In genomic region chr7:55101359-55101758, GRCh38 we compare ENCODE assay signal across 21 cellular contexts.
DNase-seq lines count a peak whose midpoint lies in the region; ATAC-seq and TF ChIP-seq lines count a peak whose summit lies in the region.
"Had no signal": no experiment of that assay in that cellular context is flagged by ENCODE, and none has a peak within 500 bp of the region (broad histone marks: within the 10 kb centered on the region; RNA-seq: fewer than 3 reads in every experiment).

No MANE protein-coding gene starts in this region.

- TF ChIP-seq RAD21 in IMR-90 (IDR thresholded peaks at IDR 0.05; ENCODE audit: low read length), result no peak

- POLR2A ChIA-PET in IMR-90 (lab: Charles Lee; ENCODE audit: unreplicated experiment), result no interaction called here
- POLR2A ChIA-PET in HEK293T (lab: Yijun Ruan, JAX), result no interaction called here

- no peak for DNase-seq in IMR-90
- DNase-seq in coronary artery (ENCODE audit: low spot score), result no peak
- DNase-seq in mesenchymal stem cell, result no peak
- DNase-seq in dorsolateral prefrontal cortex, result no peak
- DNase-seq in HEK293T (ENCODE audit: extremely low spot score), result no peak
- DNase-seq: activated CD8-positive, alpha-beta T cell treated with anti-CD3 and anti-CD28 coated beads for 36 hours; activated naive CD4-positive, alpha-beta T cell treated with Interleukin-2 at 50 U/mL for 16 hours; activated T-cell treated with anti-CD3 and anti-CD28 coated beads, Interleukin-2, amount 50 U/mL, for 1 hour; CD4-positive, alpha-beta T cell; DMS53; endodermal cell; HCEC 1CT; NCI-H187 treated with DMSO at 0.1 percent for 48 hours; NCI-H345; stimulated activated CD4-positive, alpha-beta T cell treated with anti-CD3 and anti-CD28 coated beads, Interleukin-2, amount 100 ng/mL, for 24 hours; T-helper 9 cell had no signal

- no TSS peak for BruUV-seq in IMR-90 (replicated peaks; lab: Mats Ljungman, UMichigan)

- H3K9me1 ChIP-seq in IMR-90 (ENCODE audit: insufficient read depth, low read length), result peaks cover 36% of the 10 kb centered on the region

- dilution Hi-C loops in IMR-90 (cut with HindIII; ENCODE audit: low sequenced_read_pairs, unreplicated experiment), result no loop called here

- CTCF ChIA-PET in IMR-90 (lab: Yijun Ruan, JAX), result interaction anchor here (0.6 kb wide), 1 partner anchor 427 kb away, joined by 3 read pairs; no protein-coding TSS in a partner anchor
- CTCF ChIA-PET in HEK293T (lab: Yijun Ruan, JAX), result no interaction called here

- H2AK9ac ChIP-seq in IMR-90 (replicated peaks; ENCODE audit: low read depth, low read length, poor library complexity), result no peak overlapping the region

- no peak overlapping the region; the same call in 1 of the 2 replicates for H2BK20ac ChIP-seq in IMR-90 (ENCODE audit: low read depth, low read length)

- WGBS in IMR-90 (ENCODE audit: extremely low coverage in 2 of 2, insufficient read length in 1 of 2), 2 experiments, result 74% methylated on average over 3 of the region's 9 CpGs; no CpG with 5 or more reads in 1 of the 2 experiments
- 96% methylated on average over 9 of the region's 9 CpGs for WGBS in mesenchymal stem cell

- no peak overlapping the region for H2AFZ ChIP-seq in IMR-90 (replicated peaks; ENCODE audit: low read length, poor library complexity)
- H2AFZ ChIP-seq in mesenchymal stem cell (ENCODE audit: low read depth, low read length), result no peak overlapping the region

- H3K27me3 ChIP-seq in IMR-90 (ENCODE audit: control insufficient read depth, insufficient read depth, low read length) (no peaks in the 10 kb centered on the region), mesenchymal stem cell (ENCODE audit: control insufficient read depth in 1 of 2, insufficient read depth in 1 of 2, low read length in 2 of 2) (no peaks in the 10 kb centered on the region), subcutaneous abdominal adipose tissue (ENCODE audit: control insufficient read depth in 5 of 5, insufficient read depth in 4 of 5, low read length in 5 of 5) (no peaks in the 10 kb centered on the region), dorsolateral prefrontal cortex (peaks cover 0 to 6% (median 0%) of the 10 kb centered on the region in 45 donors)

- H2BK120ac ChIP-seq in IMR-90 (ENCODE audit: low read depth, low read length) (peak overlapping the region; percentile 28; the same call in 1 of the 2 replicates), mesenchymal stem cell (ENCODE audit: low read depth, low read length) (no peak overlapping the region)

- H3K56ac ChIP-seq in IMR-90 (ENCODE audit: extremely low read depth, insufficient read depth, low read length), result no peak overlapping the region

- ATAC-seq in IMR-90 (ENCODE audit: low read depth) (no peak), GM18907 (IDR thresholded peaks at IDR 0.05; ENCODE audit: unreplicated experiment) (no peak), HG03439 (IDR thresholded peaks at IDR 0.05; ENCODE audit: unreplicated experiment) (no peak)
- ATAC-seq: activated CD8-positive, alpha-beta T cell treated with anti-CD3 and anti-CD28 coated beads for 36 hours; K562; left colon had no signal

- no peaks in the 10 kb centered on the region for H3K9me3 ChIP-seq in IMR-90 (ENCODE audit: control insufficient read depth, insufficient read depth, low read length)
- no peaks in the 10 kb centered on the region for H3K9me3 ChIP-seq in mesenchymal stem cell (ENCODE audit: control insufficient read depth, low read length)
- H3K9me3 ChIP-seq in subcutaneous abdominal adipose tissue (ENCODE audit: control insufficient read depth in 5 of 5, low read length in 5 of 5), result no peaks in the 10 kb centered on the region

- no peak overlapping the region for H3K14ac ChIP-seq in IMR-90 (replicated peaks; ENCODE audit: low read depth, low read length)
- no peak overlapping the region for H3K14ac ChIP-seq in mesenchymal stem cell (ENCODE audit: low read length in 2 of 2)

- intact Hi-C loops in IMR-90 (cut with micrococcal nuclease) (no loop called here), dorsolateral prefrontal cortex (cut with DNase I) (no loop called here)

- H4K91ac ChIP-seq in IMR-90 (ENCODE audit: insufficient read depth, low read depth, low read length) (no peak overlapping the region), mesenchymal stem cell (ENCODE audit: low read length) (no peak overlapping the region)

- H3K79me1 ChIP-seq in IMR-90 (ENCODE audit: low read depth in 1 of 2, low read length in 2 of 2), result peaks cover 54 to 90% of the 10 kb centered on the region in 2 experiments
- peaks cover 43% of the 10 kb centered on the region for H3K79me1 ChIP-seq in mesenchymal stem cell (replicated peaks; ENCODE audit: low read length, poor library complexity, severe bottlenecking)

- H3K27ac ChIP-seq in IMR-90 (ENCODE audit: insufficient read depth, low read length) (peak overlapping the region; percentile 2; the same call in 1 of the 2 replicates), coronary artery (peak overlapping the region; percentile 50 to 54), mesenchymal stem cell (ENCODE audit: low read length, poor library complexity, severe bottlenecking) (no peak overlapping the region), subcutaneous abdominal adipose tissue (ENCODE audit: low read depth, low read length) (peak overlapping the region; percentile 70), dorsolateral prefrontal cortex (peak overlapping the region in 24 of 59 donors; percentile 17 to 90 (median 79))

- no peak overlapping the region for H3K4me2 ChIP-seq in IMR-90 (ENCODE audit: low read depth, low read length)
- no peak overlapping the region for H3K4me2 ChIP-seq in mesenchymal stem cell (ENCODE audit: low read length, poor library complexity, severe bottlenecking)

- 0 out of 2 replicates have a peak overlapping the region, but pooled peaks have one; percentile 11 for H2AK5ac ChIP-seq in IMR-90 (ENCODE audit: low read depth, low read length)
- no peak overlapping the region for H2AK5ac ChIP-seq in mesenchymal stem cell (ENCODE audit: low read length, severe bottlenecking)

- no peak overlapping the region for H3K4me3 ChIP-seq in IMR-90 (ENCODE audit: insufficient read depth, low read depth, low read length)
- no peak overlapping the region for H3K4me3 ChIP-seq in coronary artery
- H3K4me3 ChIP-seq in mesenchymal stem cell (ENCODE audit: insufficient read depth in 1 of 2, low read depth in 1 of 2, low read length in 2 of 2), result no peak overlapping the region
- no peak overlapping the region for H3K4me3 ChIP-seq in subcutaneous abdominal adipose tissue (ENCODE audit: low read depth in 1 of 5, low read length in 5 of 5)
- no peak overlapping the region for H3K4me3 ChIP-seq in dorsolateral prefrontal cortex
- H3K4me3 ChIP-seq: K562 had no signal

- H4K5ac ChIP-seq in IMR-90 (ENCODE audit: low read depth, low read length), result peak overlapping the region; percentile 24

- peak overlapping the region; percentile 26; the same call in 1 of the 2 replicates for H3K4ac ChIP-seq in IMR-90 (ENCODE audit: low read depth, low read length)
- H3K4ac ChIP-seq in mesenchymal stem cell (ENCODE audit: low read depth in 1 of 2, low read length in 2 of 2), result no peak overlapping the region

- H3K23ac ChIP-seq in IMR-90 (ENCODE audit: low read depth, low read length), result peak overlapping the region; percentile 35; the same call in 1 of the 2 replicates
- no peak overlapping the region for H3K23ac ChIP-seq in mesenchymal stem cell (ENCODE audit: low read length in 2 of 2)

- TF ChIP-seq CTCF in IMR-90 (conservative IDR thresholded peaks at IDR 0.05; ENCODE audit: low read depth, low read length), result no peak
- no peak for TF ChIP-seq CTCF in coronary artery (IDR thresholded peaks at IDR 0.05)
- no peak for TF ChIP-seq CTCF in dorsolateral prefrontal cortex (IDR thresholded peaks at IDR 0.05 in 54 of 56, conservative IDR thresholded peaks at IDR 0.05 in 2 of 56; ENCODE audit: low read depth in 1 of 56, partially characterized antibody in 56 of 56)

- H2BK12ac ChIP-seq in mesenchymal stem cell (ENCODE audit: low read length in 2 of 2), result no peak overlapping the region

- no peak for TF ChIP-seq POLR2A in IMR-90 (IDR thresholded peaks at IDR 0.05; ENCODE audit: low read depth, low read length)

- H3K9ac ChIP-seq in IMR-90 (ENCODE audit: low read depth, low read length) (no peak overlapping the region), mesenchymal stem cell (ENCODE audit: low read length) (peak overlapping the region; percentile 51), subcutaneous abdominal adipose tissue (ENCODE audit: low read length in 5 of 5) (no peak overlapping the region)

- H3K4me1 ChIP-seq in IMR-90 (ENCODE audit: control insufficient read depth, insufficient read depth, low read length) (peaks cover 35% of the 10 kb centered on the region), mesenchymal stem cell (ENCODE audit: control insufficient read depth, insufficient read depth, low read depth, low read length) (peaks cover 19% of the 10 kb centered on the region), subcutaneous abdominal adipose tissue (ENCODE audit: control insufficient read depth in 5 of 5, insufficient read depth in 5 of 5, low read length in 5 of 5) (peaks cover 5 to 57% (median 53%) of the 10 kb centered on the region in 5 donors)

- in situ Hi-C loops in IMR-90 (cut with MboI; ENCODE audit: low sequenced_read_pairs), result no loop called here

- no peak overlapping the region for H2BK5ac ChIP-seq in IMR-90 (ENCODE audit: low read depth, low read length, poor library complexity, severe bottlenecking)
- H2BK5ac ChIP-seq in mesenchymal stem cell (ENCODE audit: low read depth, low read length, poor library complexity, severe bottlenecking), result no peak overlapping the region

- H3K18ac ChIP-seq in IMR-90 (ENCODE audit: low read depth, low read length) (no peak overlapping the region; the same call in 1 of the 2 replicates), mesenchymal stem cell (ENCODE audit: low read depth in 1 of 2, low read length in 2 of 2) (no peak overlapping the region)

- H2BK15ac ChIP-seq in IMR-90 (ENCODE audit: low read depth, low read length) (no peak overlapping the region), mesenchymal stem cell (ENCODE audit: low read depth, poor library complexity, severe bottlenecking) (no peak overlapping the region)

- H3K36me3 ChIP-seq in IMR-90 (ENCODE audit: control insufficient read depth, insufficient read depth, low read length) (peaks cover 2% of the 10 kb centered on the region; the same call in 1 of the 2 replicates), mesenchymal stem cell (ENCODE audit: control insufficient read depth in 1 of 2, insufficient read depth in 2 of 2, low read depth in 1 of 2, low read length in 2 of 2) (peaks cover 4 to 22% of the 10 kb centered on the region in 2 experiments), subcutaneous abdominal adipose tissue (ENCODE audit: control insufficient read depth in 5 of 5, insufficient read depth in 5 of 5, low read length in 5 of 5) (peaks cover 0 to 4% (median 0%) of the 10 kb centered on the region in 5 donors)

- peaks cover 56% of the 10 kb centered on the region for H4K20me1 ChIP-seq in IMR-90 (ENCODE audit: insufficient read depth, low read length)

- H4K8ac ChIP-seq in IMR-90 (ENCODE audit: low read depth in 2 of 2, low read length in 2 of 2), result peak overlapping the region in 1 of 2 experiments; percentile 36; a peak in 1 of 4 replicates
- H4K8ac ChIP-seq in mesenchymal stem cell (ENCODE audit: low read length), result no peak overlapping the region

TF ChIP-seq in IMR-90, 13 proteins besides CTCF, POLR2A, EP300 and RAD21:
- TF ChIP-seq CEBPB (IDR thresholded peaks at IDR 0.05; ENCODE audit: low read depth, low read length), result no peak

TF ChIP-seq in HEK293T, 16 proteins besides CTCF, POLR2A, EP300 and RAD21 (continues in another document):
- TF ChIP-seq CTBP1 (IDR thresholded peaks at IDR 0.05; ENCODE audit: borderline replicate concordance) (no peak), SP1 (IDR thresholded peaks at IDR 0.05) (no peak)
